1 cellular context compared by ENCODE assay signal in the genomic region with DNA sequence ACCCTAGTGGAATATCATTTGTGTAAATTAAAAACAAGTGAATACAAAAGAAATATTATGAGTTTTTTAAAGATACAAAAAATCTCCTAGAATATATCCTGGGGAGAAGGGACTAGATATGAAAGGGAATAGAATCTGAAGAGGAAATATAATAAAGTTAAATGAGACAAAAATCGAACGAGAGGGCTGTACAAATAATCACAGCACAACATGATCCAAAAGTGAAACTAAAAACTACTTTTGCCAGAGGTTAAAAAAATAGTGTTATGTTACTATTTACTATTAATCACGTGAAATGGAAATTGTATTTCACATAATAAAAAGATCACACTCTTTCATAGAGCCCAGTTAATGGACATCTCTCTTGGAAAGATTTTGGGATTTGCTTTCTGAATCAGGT.
TF ChIP-seq lines count a peak whose summit lies in the region.

No MANE protein-coding gene starts in this region.

TF ChIP-seq in HCT116, 20 proteins besides CTCF, POLR2A, EP300 and RAD21 (continued from another document):
- no peak for TF ChIP-seq POLR2AphosphoS5 (IDR thresholded peaks at IDR 0.05; ENCODE audit: low read depth, low read length)
- TF ChIP-seq, protein P1, sequence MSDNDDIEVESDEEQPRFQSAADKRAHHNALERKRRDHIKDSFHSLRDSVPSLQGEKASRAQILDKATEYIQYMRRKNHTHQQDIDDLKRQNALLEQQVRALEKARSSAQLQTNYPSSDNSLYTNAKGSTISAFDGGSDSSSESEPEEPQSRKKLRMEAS (IDR thresholded peaks at IDR 0.05), result no peak
- TF ChIP-seq, protein P2, sequence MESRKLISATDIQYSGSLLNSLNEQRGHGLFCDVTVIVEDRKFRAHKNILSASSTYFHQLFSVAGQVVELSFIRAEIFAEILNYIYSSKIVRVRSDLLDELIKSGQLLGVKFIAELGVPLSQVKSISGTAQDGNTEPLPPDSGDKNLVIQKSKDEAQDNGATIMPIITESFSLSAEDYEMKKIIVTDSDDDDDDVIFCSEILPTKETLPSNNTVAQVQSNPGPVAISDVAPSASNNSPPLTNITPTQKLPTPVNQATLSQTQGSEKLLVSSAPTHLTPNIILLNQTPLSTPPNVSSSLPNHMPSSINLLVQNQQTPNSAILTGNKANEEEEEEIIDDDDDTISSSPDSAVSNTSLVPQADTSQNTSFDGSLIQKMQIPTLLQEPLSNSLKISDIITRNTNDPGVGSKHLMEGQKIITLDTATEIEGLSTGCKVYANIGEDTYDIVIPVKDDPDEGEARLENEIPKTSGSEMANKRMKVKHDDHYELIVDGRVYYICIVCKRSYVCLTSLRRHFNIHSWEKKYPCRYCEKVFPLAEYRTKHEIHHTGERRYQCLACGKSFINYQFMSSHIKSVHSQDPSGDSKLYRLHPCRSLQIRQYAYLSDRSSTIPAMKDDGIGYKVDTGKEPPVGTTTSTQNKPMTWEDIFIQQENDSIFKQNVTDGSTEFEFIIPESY (IDR thresholded peaks at IDR 0.05; ENCODE audit: extremely low read depth, insufficient replicate concordance, low read length), result no peak
- no peak for TF ChIP-seq FOSL1 (IDR thresholded peaks at IDR 0.05; ENCODE audit: low read depth)
- no peak for TF ChIP-seq CEBPB (IDR thresholded peaks at IDR 0.05; ENCODE audit: low read depth)
- no peak for TF ChIP-seq ZNF274 (IDR thresholded peaks at IDR 0.05; ENCODE audit: low read depth, low read length)
- TF ChIP-seq, protein P3, sequence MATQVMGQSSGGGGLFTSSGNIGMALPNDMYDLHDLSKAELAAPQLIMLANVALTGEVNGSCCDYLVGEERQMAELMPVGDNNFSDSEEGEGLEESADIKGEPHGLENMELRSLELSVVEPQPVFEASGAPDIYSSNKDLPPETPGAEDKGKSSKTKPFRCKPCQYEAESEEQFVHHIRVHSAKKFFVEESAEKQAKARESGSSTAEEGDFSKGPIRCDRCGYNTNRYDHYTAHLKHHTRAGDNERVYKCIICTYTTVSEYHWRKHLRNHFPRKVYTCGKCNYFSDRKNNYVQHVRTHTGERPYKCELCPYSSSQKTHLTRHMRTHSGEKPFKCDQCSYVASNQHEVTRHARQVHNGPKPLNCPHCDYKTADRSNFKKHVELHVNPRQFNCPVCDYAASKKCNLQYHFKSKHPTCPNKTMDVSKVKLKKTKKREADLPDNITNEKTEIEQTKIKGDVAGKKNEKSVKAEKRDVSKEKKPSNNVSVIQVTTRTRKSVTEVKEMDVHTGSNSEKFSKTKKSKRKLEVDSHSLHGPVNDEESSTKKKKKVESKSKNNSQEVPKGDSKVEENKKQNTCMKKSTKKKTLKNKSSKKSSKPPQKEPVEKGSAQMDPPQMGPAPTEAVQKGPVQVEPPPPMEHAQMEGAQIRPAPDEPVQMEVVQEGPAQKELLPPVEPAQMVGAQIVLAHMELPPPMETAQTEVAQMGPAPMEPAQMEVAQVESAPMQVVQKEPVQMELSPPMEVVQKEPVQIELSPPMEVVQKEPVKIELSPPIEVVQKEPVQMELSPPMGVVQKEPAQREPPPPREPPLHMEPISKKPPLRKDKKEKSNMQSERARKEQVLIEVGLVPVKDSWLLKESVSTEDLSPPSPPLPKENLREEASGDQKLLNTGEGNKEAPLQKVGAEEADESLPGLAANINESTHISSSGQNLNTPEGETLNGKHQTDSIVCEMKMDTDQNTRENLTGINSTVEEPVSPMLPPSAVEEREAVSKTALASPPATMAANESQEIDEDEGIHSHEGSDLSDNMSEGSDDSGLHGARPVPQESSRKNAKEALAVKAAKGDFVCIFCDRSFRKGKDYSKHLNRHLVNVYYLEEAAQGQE (IDR thresholded peaks at IDR 0.05; ENCODE audit: low read depth), result no peak
- no peak for TF ChIP-seq EGR1 (IDR thresholded peaks at IDR 0.05; ENCODE audit: low read depth)
- no peak for TF ChIP-seq SIN3A (IDR thresholded peaks at IDR 0.05; ENCODE audit: low read depth)
- TF ChIP-seq ZFX (IDR thresholded peaks at IDR 0.05), result no peak
- no peak for TF ChIP-seq EZH2phosphoT487 (IDR thresholded peaks at IDR 0.05; ENCODE audit: borderline replicate concordance)
- no peak for TF ChIP-seq ELF1 (IDR thresholded peaks at IDR 0.05; ENCODE audit: borderline replicate concordance, low read depth)
- no peak for TF ChIP-seq SRF (IDR thresholded peaks at IDR 0.05; ENCODE audit: low read depth)
